Comparison of ENCODE assay signal across 9 cellular contexts in genomic region chr3:127002195-127003174, GRCh38. TPM values are rescaled to one million over a fixed set of nuclear protein-coding genes. Genes with fewer than 3 reads are reported as not detected.
DNase-seq lines count a peak whose midpoint lies in the region; ATAC-seq and TF ChIP-seq lines count a peak whose summit lies in the region.
"Had no signal": no experiment of that assay in that cellular context is flagged by ENCODE, and none has a peak within 500 bp of the region (broad histone marks: within the 10 kb centered on the region; RNA-seq: fewer than 3 reads in every experiment).

No MANE protein-coding gene starts in this region.

- H3K36me3 Mint-ChIP-seq in T-helper 17 cell (ENCODE audit: low read depth), result peaks cover 2% of the 10 kb centered on the region

- ATAC-seq in T-helper 17 cell, result no peak

- WGBS in esophagus squamous epithelium, 2 donors, result 40 to 51% methylated on average over 9 to 11 of the region's 26 CpGs

- peak in 1 of 4 donors; percentile 20 for TF ChIP-seq POLR2A in esophagus squamous epithelium (IDR thresholded peaks at IDR 0.05)

- peak overlapping the region; percentile 43 for H3K9ac ChIP-seq in mucosa of stomach (ENCODE audit: low read length)

- H3K4me1 Mint-ChIP-seq in T-helper 17 cell, result peaks cover 3% of the 10 kb centered on the region

- no peak overlapping the region for H3K27ac Mint-ChIP-seq in T-helper 17 cell
- H3K27ac Mint-ChIP-seq: activated T-cell treated with anti-CD3 and anti-CD28 coated beads, Interleukin-2, amount 50 U/mL, for 72 hours had no signal

- no peaks in the 10 kb centered on the region for H3K27me3 ChIP-seq in esophagus squamous epithelium
- H3K27me3 ChIP-seq in mucosa of stomach (ENCODE audit: control insufficient read depth, insufficient read depth, low read length), result no peaks in the 10 kb centered on the region

- H3K4me1 ChIP-seq in esophagus squamous epithelium (peaks cover 9 to 66% (median 38%) of the 10 kb centered on the region in 3 donors), mucosa of stomach (ENCODE audit: control insufficient read depth, insufficient read depth, low read length) (peaks cover 30% of the 10 kb centered on the region)

- peak overlapping the region in 1 of 4 donors; percentile 31 for H3K4me3 ChIP-seq in esophagus squamous epithelium
- no peak overlapping the region for H3K4me3 ChIP-seq in mucosa of stomach (ENCODE audit: low read length)

- H3K9me3 ChIP-seq in esophagus squamous epithelium, result no peaks in the 10 kb centered on the region
- H3K9me3 ChIP-seq in mucosa of stomach (ENCODE audit: control insufficient read depth, low read length), result no peaks in the 10 kb centered on the region
- H3K9me3 ChIP-seq in T-helper 17 cell (ENCODE audit: control insufficient read depth, low read length, poor library complexity, severe bottlenecking), result no peaks in the 10 kb centered on the region

- peak in 2 of 6 experiments; percentile 13 to 31 for TF ChIP-seq CTCF in esophagus squamous epithelium (IDR thresholded peaks at IDR 0.05)

- peaks cover 0 to 10% (median 0%) of the 10 kb centered on the region in 3 donors for H3K36me3 ChIP-seq in esophagus squamous epithelium
- no peaks in the 10 kb centered on the region for H3K36me3 ChIP-seq in mucosa of stomach (ENCODE audit: control insufficient read depth, insufficient read depth, low read length)

- peak; percentile 98 for DNase-seq in AG08396 (ENCODE audit: low spot score)
- no peak for DNase-seq in esophagus squamous epithelium (lab: John Stamatoyannopoulos, UW)
- no peak for DNase-seq in activated CD4-positive, CD25-positive, alpha-beta regulatory T cell treated with anti-CD3 and anti-CD28 coated beads, Interleukin-2, amount 50 U/mL, for 72 hours
- no peak for DNase-seq in T-helper 17 cell
- no peak for DNase-seq in NCI-H1105 treated with DMSO at 0.1 percent for 48 hours (lab: John Stamatoyannopoulos, UW)
- no peak for DNase-seq in SIG-M5 (lab: John Stamatoyannopoulos, UW)
- DNase-seq: activated T-cell treated with anti-CD3 and anti-CD28 coated beads, Interleukin-2, amount 50 U/mL, for 72 hours had no signal

- H3K4me3 Mint-ChIP-seq in T-helper 17 cell, result no peak overlapping the region
- H3K4me3 Mint-ChIP-seq: activated T-cell treated with anti-CD3 and anti-CD28 coated beads, Interleukin-2, amount 50 U/mL, for 72 hours had no signal

- no peaks in the 10 kb centered on the region for H3K27me3 Mint-ChIP-seq in T-helper 17 cell

- peak overlapping the region; percentile 30 to 87 (median 68) for H3K27ac ChIP-seq in esophagus squamous epithelium

- intact Hi-C loops in esophagus squamous epithelium (cut with DNase I), result no loop called here

TF ChIP-seq in PFSK-1, 5 proteins besides CTCF, POLR2A, EP300 and RAD21:
- TF ChIP-seq POLR2AphosphoS5 (IDR thresholded peaks at IDR 0.05; ENCODE audit: low read depth, low read length) (no peak), SIN3A (IDR thresholded peaks at IDR 0.05; ENCODE audit: borderline replicate concordance, insufficient read depth, low read length) (peak; percentile 69; the same call in 1 of the 2 replicates)

RNA-seq across cellular contexts. Expression of gene PLXNA1, which starts 19.6 kb away (rescaled TPM):
- 63.8 TPM for polyA plus RNA-seq in PFSK-1 (2012; ENCODE audit: insufficient read length, low read depth)
- total RNA-seq in esophagus squamous epithelium (10 to 100 TPM; 19.7 to 27.5 (median 23.9) TPM), T-helper 17 cell (10 to 100 TPM; 13.7 to 16.4 TPM)
